Comparison of ENCODE assay signal across 11 cellular contexts in the genomic region with DNA sequence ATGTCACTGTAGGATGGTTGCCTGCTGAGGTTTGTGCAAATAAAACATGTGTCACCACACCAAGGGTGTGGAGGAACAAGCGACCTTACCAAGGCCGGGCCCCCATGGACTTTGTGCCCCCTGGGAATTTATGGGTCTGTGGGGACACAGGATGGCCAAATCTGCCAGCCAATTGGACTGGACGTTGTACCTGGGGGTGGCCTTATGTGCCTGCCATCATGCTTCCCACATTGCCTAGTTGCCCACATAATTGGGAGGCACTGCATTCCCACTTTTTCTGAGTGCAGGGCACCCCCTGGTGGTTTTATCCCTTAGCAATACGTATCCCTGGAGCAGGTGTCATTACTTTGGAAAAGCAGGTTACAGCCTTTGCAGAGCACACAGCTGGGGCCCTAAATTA.
A peak's percentile ranks its signal among the peaks of the same experiment; 100 is the strongest.
DNase-seq lines count a peak whose midpoint lies in the region; ATAC-seq, FAIRE-seq and TF ChIP-seq lines count a peak whose summit lies in the region.
"Had no signal": no experiment of that assay in that cellular context is flagged by ENCODE, and none has a peak within 500 bp of the region (broad histone marks: within the 10 kb centered on the region; RNA-seq: fewer than 3 reads in every experiment).

No MANE protein-coding gene starts in this region.

- H4K5ac ChIP-seq in H1 (ENCODE audit: insufficient read length, low read depth, low read length): no peak overlapping the region

- H3K36me3 ChIP-seq in H1 (ENCODE audit: control insufficient read depth in 2 of 4, insufficient read depth in 4 of 4, low read length in 3 of 4): no peaks in the 10 kb centered on the region
- H3K36me3 ChIP-seq in thyroid gland: no peaks in the 10 kb centered on the region

- no peak overlapping the region for H2AFZ ChIP-seq in H1 (ENCODE audit: low read length)

- H3K4me1 Mint-ChIP-seq in nephron progenitor cell: peaks cover 35% of the 10 kb centered on the region

- H2BK5ac ChIP-seq in H1 (ENCODE audit: low read depth, low read length): no peak overlapping the region

- no peak overlapping the region for H2AK5ac ChIP-seq in H1 (ENCODE audit: low read depth, low read length)

- no peak overlapping the region for H3K27ac Mint-ChIP-seq in nephron progenitor cell
- H3K27ac Mint-ChIP-seq: activated naive CD8-positive, alpha-beta T cell had no signal

- CTCF ChIA-PET in H1 (lab: Charles Lee; ENCODE audit: partially characterized antibody): interaction anchor here (0.8 to 3.2 kb wide), 13 partner anchors 16 to 231 kb away, joined by 3 to 10 read pairs (median 3); no protein-coding TSS in a partner anchor

- no peaks in the 10 kb centered on the region for H3K23me2 ChIP-seq in H1 (ENCODE audit: low read depth, low read length)

- no peak overlapping the region for H3K9ac ChIP-seq in H1 (replicated peaks in 1 of 4; ENCODE audit: extremely low read depth in 1 of 4, low read depth in 3 of 4, low read length in 3 of 4)

- no peaks in the 10 kb centered on the region for H4K20me1 ChIP-seq in H1 (replicated peaks in 1 of 2; ENCODE audit: control insufficient read depth in 1 of 2, insufficient read depth in 2 of 2, low read length in 2 of 2)

- H3K4me2 ChIP-seq in H1 (ENCODE audit: insufficient read depth in 1 of 2, low read depth in 2 of 2, low read length in 2 of 2): no peak overlapping the region

- no peak overlapping the region for H2BK120ac ChIP-seq in H1 (replicated peaks; ENCODE audit: low read depth, low read length)

- ATAC-seq in GM21447 (IDR thresholded peaks at IDR 0.05; ENCODE audit: unreplicated experiment): no peak

- H2BK12ac ChIP-seq in H1 (ENCODE audit: low read depth, low read length): no peak overlapping the region

- intact Hi-C loops in thyroid gland (cut with DNase I): loop anchor here (10.0 kb wide), 1 partner anchor 92 kb away; the partner anchor contains the start of gene TMPO

- 70% methylated on average over 4 of the region's 4 CpGs; no CpG with 5 or more reads in 1 of the 2 experiments for WGBS in H1 (ENCODE audit: extremely low coverage in 1 of 2, insufficient coverage in 1 of 2, insufficient read length in 1 of 2, insufficient replicate concordance in 2 of 2, low coverage in 1 of 2, low lambda C conversion rate in 2 of 2, missing lambda C conversion rate in 1 of 2), 2 experiments
- WGBS in thyroid gland, 2 donors: 81 to 86% methylated on average over 4 of the region's 4 CpGs

- no peaks in the 10 kb centered on the region for H3K79me2 ChIP-seq in H1 (ENCODE audit: control insufficient read depth in 1 of 2, insufficient read depth in 2 of 2, low read length in 2 of 2)

- H3K18ac ChIP-seq in H1 (ENCODE audit: extremely low read depth, low read length): no peak overlapping the region

- H3K23ac ChIP-seq in H1 (ENCODE audit: insufficient read length): no peak overlapping the region

- no peak overlapping the region for H3K56ac ChIP-seq in H1 (replicated peaks; ENCODE audit: insufficient read length, low read depth, low read length)

- no peak overlapping the region for H4K91ac ChIP-seq in H1 (replicated peaks; ENCODE audit: insufficient read length, low read length)

- H3K4me1 ChIP-seq in H1 (replicated peaks in 1 of 4; ENCODE audit: control insufficient read depth in 3 of 4, insufficient read depth in 4 of 4, low read length in 3 of 4) (peaks cover 0 to 4% (median 3%) of the 10 kb centered on the region in 4 experiments; a peak in 4 of 7 replicates), thyroid gland (peaks cover 17 to 24% of the 10 kb centered on the region in 2 donors)

- no peak overlapping the region for H2BK20ac ChIP-seq in H1 (ENCODE audit: low read length)

- no peak overlapping the region for H2BK15ac ChIP-seq in H1 (ENCODE audit: low read length)

- no peak for FAIRE-seq in H1 (lab: Jason Lieb, UNC)

- no peaks in the 10 kb centered on the region for H3K36me3 Mint-ChIP-seq in nephron progenitor cell (ENCODE audit: low read depth)
- H3K36me3 Mint-ChIP-seq: activated naive CD8-positive, alpha-beta T cell had no signal

- no peak overlapping the region for H3K4me3 Mint-ChIP-seq in nephron progenitor cell
- H3K4me3 Mint-ChIP-seq: activated naive CD8-positive, alpha-beta T cell had no signal

- no peaks in the 10 kb centered on the region for H3K9me3 ChIP-seq in H1 (ENCODE audit: insufficient read depth in 2 of 2, low read depth in 1 of 2, low read length in 1 of 2)
- no peaks in the 10 kb centered on the region for H3K9me3 ChIP-seq in thyroid gland

- no peaks in the 10 kb centered on the region for H3K79me1 ChIP-seq in H1 (ENCODE audit: low read depth, low read length)

- no peak overlapping the region for H3K4ac ChIP-seq in H1 (replicated peaks; ENCODE audit: insufficient read length, low read depth, low read length)

- TF ChIP-seq RAD21 in H1 (IDR thresholded peaks at IDR 0.05 in 1 of 2, conservative IDR thresholded peaks at IDR 0.05 in 1 of 2; ENCODE audit: low read depth in 2 of 2, low read length in 2 of 2): peak; percentile 76 to 83

- TF ChIP-seq CTCF in H1 (IDR thresholded peaks at IDR 0.05; ENCODE audit: control extremely low read depth in 1 of 3, insufficient read depth in 1 of 3, low read depth in 1 of 3, low read length in 3 of 3) (peak; percentile 39 to 69 (median 65)), nephron progenitor cell (IDR thresholded peaks at IDR 0.05) (peak; percentile 24), thyroid gland (IDR thresholded peaks at IDR 0.05) (peak in 1 of 6 experiments; percentile 6)

- H3K27ac ChIP-seq in H1 (ENCODE audit: low read depth, low read length) (no peak overlapping the region), thyroid gland (no peak overlapping the region)

- H3K27me3 ChIP-seq in H1 (replicated peaks in 1 of 4; ENCODE audit: control insufficient read depth in 3 of 4, extremely low read depth in 1 of 4, insufficient read depth in 3 of 4, low read length in 3 of 4): no peaks in the 10 kb centered on the region
- H3K27me3 ChIP-seq in thyroid gland: no peaks in the 10 kb centered on the region

- H3K14ac ChIP-seq in H1 (ENCODE audit: insufficient read length): no peak overlapping the region

- no peak overlapping the region for H3K4me3 ChIP-seq in H1 (ENCODE audit: extremely low read depth in 1 of 4, insufficient read depth in 2 of 4, low read depth in 3 of 4, low read length in 4 of 4)
- H3K4me3 ChIP-seq in thyroid gland (replicated peaks in 1 of 3): no peak overlapping the region

- TF ChIP-seq POLR2A in H1 (IDR thresholded peaks at IDR 0.05; ENCODE audit: control extremely low read depth in 1 of 2, low read depth in 2 of 2, low read length in 2 of 2) (no peak), thyroid gland (IDR thresholded peaks at IDR 0.05) (no peak)

- peak; percentile 58 for DNase-seq in DMS53 (lab: John Stamatoyannopoulos, UW)
- DNase-seq in M059J (ENCODE audit: low read depth): peak; percentile 31
- DNase-seq in H1 (ENCODE audit: low read depth in 1 of 2, low spot score in 2 of 2): peak in 1 of 2 experiments; percentile 80
- peak; percentile 22 for DNase-seq in nephron progenitor cell
- no peak for DNase-seq in hippocampal formation (lab: John Stamatoyannopoulos, UW)
- no peak for DNase-seq in superior temporal gyrus (ENCODE audit: extremely low spot score)
- no peak for DNase-seq in thyroid gland
- DNase-seq: NCI-H2171 treated with DMSO at 0.1 percent for 48 hours, SIG-M5 had no signal

- no peak for TF ChIP-seq EP300 in H1 (IDR thresholded peaks at IDR 0.05; ENCODE audit: borderline replicate concordance in 1 of 2, low read depth in 2 of 2, low read length in 2 of 2)

- POLR2A ChIA-PET in H1 (lab: Charles Lee; ENCODE audit: partially characterized antibody): no interaction called here

- no peak overlapping the region for H4K8ac ChIP-seq in H1 (ENCODE audit: extremely low read depth, insufficient read depth, low read length)

- no peaks in the 10 kb centered on the region for H3K27me3 Mint-ChIP-seq in nephron progenitor cell (ENCODE audit: low read depth, poor library complexity)
- H3K27me3 Mint-ChIP-seq: activated naive CD8-positive, alpha-beta T cell had no signal

- no peaks in the 10 kb centered on the region for H3K9me3 Mint-ChIP-seq in nephron progenitor cell

TF ChIP-seq in H1, 55 proteins besides CTCF, POLR2A, EP300 and RAD21:
- TF ChIP-seq MAX (IDR thresholded peaks at IDR 0.05): 0 out of 2 replicates have a peak, but pooled peaks have one; percentile 13
- TF ChIP-seq, protein P1, sequence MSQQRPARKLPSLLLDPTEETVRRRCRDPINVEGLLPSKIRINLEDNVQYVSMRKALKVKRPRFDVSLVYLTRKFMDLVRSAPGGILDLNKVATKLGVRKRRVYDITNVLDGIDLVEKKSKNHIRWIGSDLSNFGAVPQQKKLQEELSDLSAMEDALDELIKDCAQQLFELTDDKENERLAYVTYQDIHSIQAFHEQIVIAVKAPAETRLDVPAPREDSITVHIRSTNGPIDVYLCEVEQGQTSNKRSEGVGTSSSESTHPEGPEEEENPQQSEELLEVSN (IDR thresholded peaks at IDR 0.05): 0 out of 2 replicates have a peak, but pooled peaks have one; percentile 28
- TF ChIP-seq, protein P2, sequence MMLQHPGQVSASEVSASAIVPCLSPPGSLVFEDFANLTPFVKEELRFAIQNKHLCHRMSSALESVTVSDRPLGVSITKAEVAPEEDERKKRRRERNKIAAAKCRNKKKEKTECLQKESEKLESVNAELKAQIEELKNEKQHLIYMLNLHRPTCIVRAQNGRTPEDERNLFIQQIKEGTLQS (IDR thresholded peaks at IDR 0.05; ENCODE audit: insufficient read depth, low read depth, low read length): no peak
TF ChIP-seq in H1: peak in this region for 2.

Comparison
In these comparisons a context has a peak if more than half of its experiments do, and no peak if none do; other contexts are left out.
1. DNase-seq: peak in DMS53 (single experiment), M059J (single experiment) and nephron progenitor cell (single experiment); none in hippocampal formation (0 of 2), superior temporal gyrus (single experiment) and thyroid gland (0 of 2).